ENCODE assay signal across 8 cellular contexts in genomic region chr7:127391591-127392181, GRCh38. TPM values are rescaled to one million over a fixed set of nuclear protein-coding genes. Genes with fewer than 3 reads are reported as not detected.
DNase-seq lines count a peak whose midpoint lies in the region; ATAC-seq and TF ChIP-seq lines count a peak whose summit lies in the region.

No MANE protein-coding gene starts in this region.

- H3K4me3 ChIP-seq in Caco-2 (ENCODE audit: low read depth, low read length) = peak overlapping the region; percentile 73
- H3K4me3 ChIP-seq in WI38 (ENCODE audit: low read depth, low read length) = peak overlapping the region; percentile 92

- H3K36me3 ChIP-seq in Caco-2 (ENCODE audit: control insufficient read depth, insufficient read depth, low read length) = no peaks in the 10 kb centered on the region

- peak overlapping the region; percentile 93 for H3K27ac Mint-ChIP-seq in Caco-2 (ENCODE audit: unreplicated experiment)

- peak; percentile 47 to 59 for DNase-seq in Caco-2
- peak; percentile 8 for DNase-seq in cerebellar cortex (ENCODE audit: low spot score)
- DNase-seq in left lobe of liver (ENCODE audit: low spot score) = peak; percentile 66
- peak; percentile 46 for DNase-seq in stimulated activated CD8-positive, alpha-beta memory T cell treated with anti-CD3 and anti-CD28 coated beads, Interleukin-12 subunit alpha, Interleukin-12 subunit beta, amount 100 ng/mL, for 4 hours (ENCODE audit: low read depth)
- no peak for DNase-seq in NCI-H446 (lab: John Stamatoyannopoulos, UW)

- intact Hi-C loops in Caco-2 (cut with micrococcal nuclease; ENCODE audit: unreplicated experiment) = loop anchor here (1.0 to 10.0 kb wide), 3 partner anchors 8 to 261 kb away; partner anchors contain the start of genes ARF5, GCC1 and SND1

- no peaks in the 10 kb centered on the region for H3K4me1 ChIP-seq in Caco-2

- no TSS peak for BruUV-seq in Caco-2 (replicated peaks; lab: Mats Ljungman, UMichigan)

- peak overlapping the region; percentile 97 for H3K4me3 Mint-ChIP-seq in Caco-2 (ENCODE audit: unreplicated experiment)

- POLR2A ChIA-PET in Caco-2 (lab: Charles Lee) = interaction anchor here (1.5 kb wide), 1 partner anchor 193 kb away, joined by 5 read pairs; the partner anchor contains the start of gene GCC1

- CTCF ChIA-PET in Caco-2 (lab: Charles Lee) = no interaction called here

- no peaks in the 10 kb centered on the region for H3K9me3 ChIP-seq in Caco-2

- TF ChIP-seq CTCF in Caco-2 (IDR thresholded peaks at IDR 0.05; ENCODE audit: insufficient read depth in 1 of 2, low read depth in 1 of 2, low read length in 1 of 2, severe bottlenecking in 1 of 2, unreplicated experiment in 1 of 2) = no peak
- no peak for TF ChIP-seq CTCF in WI38 (IDR thresholded peaks at IDR 0.05; ENCODE audit: low read depth, low read length)

- no peaks in the 10 kb centered on the region for H3K9me3 Mint-ChIP-seq in Caco-2 (ENCODE audit: unreplicated experiment)

- peaks cover 7% of the 10 kb centered on the region for H3K4me1 Mint-ChIP-seq in Caco-2 (ENCODE audit: low read depth, unreplicated experiment)

- no peaks in the 10 kb centered on the region for H3K27me3 ChIP-seq in Caco-2 (replicated peaks; ENCODE audit: control insufficient read depth, insufficient read depth, low read length)

- peaks cover 22% of the 10 kb centered on the region for H3K36me3 Mint-ChIP-seq in Caco-2 (ENCODE audit: insufficient read depth, unreplicated experiment)

- peaks cover 8% of the 10 kb centered on the region for H3K27me3 Mint-ChIP-seq in Caco-2 (ENCODE audit: insufficient read depth, unreplicated experiment)

- ATAC-seq in GM19397 (IDR thresholded peaks at IDR 0.05; ENCODE audit: unreplicated experiment) = peak; percentile 42
- peak; percentile 15 for ATAC-seq in HG03469 (IDR thresholded peaks at IDR 0.05; ENCODE audit: unreplicated experiment)
- peak; percentile 71 for ATAC-seq in left lobe of liver

RNA-seq across cellular contexts. Expression of gene ZNF800, which starts 0.8 kb away (rescaled TPM):
- total RNA-seq in Caco-2 (2022) (17.3 and 18.7 TPM in 2 replicates), left lobe of liver (13.0 TPM)

Comparison
In these comparisons a context has a peak if more than half of its experiments do, and no peak if none do; other contexts are left out.
1. DNase-seq: peak in Caco-2 (2 of 2), cerebellar cortex (single experiment), left lobe of liver (single experiment) and stimulated activated CD8-positive, alpha-beta memory T cell treated with anti-CD3 and anti-CD28 coated beads, Interleukin-12 subunit alpha, Interleukin-12 subunit beta, amount 100 ng/mL, for 4 hours (single experiment); none in NCI-H446 (0 of 2).
2. ATAC-seq: peak in every context shown above with its lines; median percentile 71 in left lobe of liver; 42 in GM19397; 15 in HG03469.